In the genomic region with DNA sequence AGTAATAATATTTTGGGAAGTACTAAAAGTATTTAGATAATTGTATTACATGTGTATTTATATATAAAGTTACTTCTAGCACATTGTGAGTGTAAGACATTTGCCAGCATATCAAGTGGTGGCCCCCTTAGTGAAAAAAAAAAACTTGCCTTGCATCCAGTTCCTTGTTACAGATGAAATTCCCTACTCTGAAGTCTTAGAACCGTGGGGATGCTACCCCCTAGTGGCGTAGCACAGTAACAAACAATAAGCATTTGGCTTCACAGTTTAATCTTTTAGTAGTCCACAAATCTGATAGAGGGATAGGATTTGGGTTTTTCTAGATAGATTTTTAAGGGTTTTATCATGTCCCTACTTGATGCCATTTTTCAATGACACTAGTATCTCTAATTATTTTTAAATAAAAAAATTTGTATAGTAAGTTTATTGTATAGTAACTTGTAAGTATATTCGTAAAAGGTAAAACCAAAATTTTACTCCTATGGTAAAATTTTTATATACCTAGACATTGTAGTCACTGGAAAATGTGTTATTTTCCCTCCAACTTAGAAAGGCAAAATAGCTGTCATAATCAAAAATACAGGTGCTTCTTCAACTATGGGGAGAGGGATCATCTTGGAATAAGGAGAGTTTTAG, we compare ENCODE assay signal across 1 cellular context.
TF ChIP-seq lines count a peak whose summit lies in the region.

No MANE protein-coding gene starts in this region.

TF ChIP-seq in GM12878, 131 proteins besides CTCF, POLR2A, EP300 and RAD21 (continued from another document):
- TF ChIP-seq SPI1 (IDR thresholded peaks at IDR 0.05; ENCODE audit: borderline replicate concordance, insufficient read depth, low read depth, low read length): peak; percentile 23; the same call in 1 of the 2 replicates
- TF ChIP-seq ZNF24 (IDR thresholded peaks at IDR 0.05): no peak
- TF ChIP-seq, protein P1, sequence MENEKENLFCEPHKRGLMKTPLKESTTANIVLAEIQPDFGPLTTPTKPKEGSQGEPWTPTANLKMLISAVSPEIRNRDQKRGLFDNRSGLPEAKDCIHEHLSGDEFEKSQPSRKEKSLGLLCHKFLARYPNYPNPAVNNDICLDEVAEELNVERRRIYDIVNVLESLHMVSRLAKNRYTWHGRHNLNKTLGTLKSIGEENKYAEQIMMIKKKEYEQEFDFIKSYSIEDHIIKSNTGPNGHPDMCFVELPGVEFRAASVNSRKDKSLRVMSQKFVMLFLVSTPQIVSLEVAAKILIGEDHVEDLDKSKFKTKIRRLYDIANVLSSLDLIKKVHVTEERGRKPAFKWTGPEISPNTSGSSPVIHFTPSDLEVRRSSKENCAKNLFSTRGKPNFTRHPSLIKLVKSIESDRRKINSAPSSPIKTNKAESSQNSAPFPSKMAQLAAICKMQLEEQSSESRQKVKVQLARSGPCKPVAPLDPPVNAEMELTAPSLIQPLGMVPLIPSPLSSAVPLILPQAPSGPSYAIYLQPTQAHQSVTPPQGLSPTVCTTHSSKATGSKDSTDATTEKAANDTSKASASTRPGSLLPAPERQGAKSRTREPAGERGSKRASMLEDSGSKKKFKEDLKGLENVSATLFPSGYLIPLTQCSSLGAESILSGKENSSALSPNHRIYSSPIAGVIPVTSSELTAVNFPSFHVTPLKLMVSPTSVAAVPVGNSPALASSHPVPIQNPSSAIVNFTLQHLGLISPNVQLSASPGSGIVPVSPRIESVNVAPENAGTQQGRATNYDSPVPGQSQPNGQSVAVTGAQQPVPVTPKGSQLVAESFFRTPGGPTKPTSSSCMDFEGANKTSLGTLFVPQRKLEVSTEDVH (IDR thresholded peaks at IDR 0.05; ENCODE audit: low read depth, partially characterized antibody): no peak
